Comparison of ENCODE assay signal across 16 cellular contexts in genomic region chr5:75869891-75870290, GRCh38.
DNase-seq lines count a peak whose midpoint lies in the region; ATAC-seq, FAIRE-seq and TF ChIP-seq lines count a peak whose summit lies in the region.
"Had no signal": no experiment of that assay in that cellular context is flagged by ENCODE, and none has a peak within 500 bp of the region (broad histone marks: within the 10 kb centered on the region; RNA-seq: fewer than 3 reads in every experiment).

No MANE protein-coding gene starts in this region.

- dilution Hi-C loops in keratinocyte (cut with MboI; ENCODE audit: extremely low pct_ligation_motif_present, low sequenced_read_pairs): no loop called here

- H3K9ac ChIP-seq in HepG2 (ENCODE audit: insufficient read depth, low read depth, low read length): no peak overlapping the region
- no peak overlapping the region for H3K9ac ChIP-seq in keratinocyte (ENCODE audit: control insufficient read depth, extremely low read depth, insufficient read depth, low read length)

- ATAC-seq in HepG2: no peak
- no peak for ATAC-seq in right lobe of liver
- no peak for ATAC-seq in CD4-positive, alpha-beta T cell (ENCODE audit: poor library complexity)
- ATAC-seq: GM12878 had no signal

- no peaks in the 10 kb centered on the region for H3K36me3 ChIP-seq in HepG2 (replicated peaks in 1 of 2; ENCODE audit: control insufficient read depth in 1 of 2, insufficient read depth in 2 of 2, low read length in 2 of 2)
- H3K36me3 ChIP-seq in right lobe of liver: no peaks in the 10 kb centered on the region
- H3K36me3 ChIP-seq in bronchial epithelial cell (ENCODE audit: control insufficient read depth, insufficient read depth, low read length): no peaks in the 10 kb centered on the region
- H3K36me3 ChIP-seq in keratinocyte (ENCODE audit: control insufficient read depth in 2 of 2, extremely low read depth in 1 of 2, insufficient read depth in 2 of 2, low read length in 2 of 2): no peaks in the 10 kb centered on the region

- H3K27me3 ChIP-seq in HepG2 (ENCODE audit: control insufficient read depth in 1 of 2, insufficient read depth in 2 of 2, low read length in 2 of 2): no peaks in the 10 kb centered on the region
- H3K27me3 ChIP-seq in right lobe of liver: no peaks in the 10 kb centered on the region
- no peaks in the 10 kb centered on the region for H3K27me3 ChIP-seq in bronchial epithelial cell (ENCODE audit: control insufficient read depth, insufficient read depth, low read length)
- H3K27me3 ChIP-seq in keratinocyte (ENCODE audit: control insufficient read depth, extremely low read depth, insufficient read depth, low read length): peaks cover 3% of the 10 kb centered on the region
- H3K27me3 ChIP-seq in CD4-positive, alpha-beta T cell (ENCODE audit: control insufficient read depth, insufficient read depth, low read length): peaks cover 8% of the 10 kb centered on the region

- no peak for TF ChIP-seq CTCF in HepG2 (CRISPR knock-in tag; IDR thresholded peaks at IDR 0.05)
- no peak for TF ChIP-seq CTCF in right lobe of liver (IDR thresholded peaks at IDR 0.05)
- TF ChIP-seq CTCF in bronchial epithelial cell (IDR thresholded peaks at IDR 0.05; ENCODE audit: insufficient read depth, low read length, severe bottlenecking): no peak
- no peak for TF ChIP-seq CTCF in keratinocyte (optimal IDR thresholded peaks at IDR 0.05 in 1 of 3, IDR thresholded peaks at IDR 0.05 in 1 of 3, conservative IDR thresholded peaks at IDR 0.05 in 1 of 3; ENCODE audit: extremely low read depth in 1 of 3, insufficient read depth in 2 of 3, low read length in 3 of 3)
- TF ChIP-seq CTCF in CD4-positive, alpha-beta T cell (IDR thresholded peaks at IDR 0.05): no peak

- no peak overlapping the region for H3K4me3 ChIP-seq in HepG2 (replicated peaks in 1 of 3; ENCODE audit: insufficient read depth in 1 of 3, low read depth in 2 of 3, low read length in 3 of 3)
- H3K4me3 ChIP-seq in right lobe of liver: no peak overlapping the region
- no peak overlapping the region for H3K4me3 ChIP-seq in bronchial epithelial cell (ENCODE audit: low read depth, low read length)
- no peak overlapping the region for H3K4me3 ChIP-seq in keratinocyte (ENCODE audit: control insufficient read depth in 2 of 3, extremely low read depth in 1 of 3, insufficient read depth in 2 of 3, low read depth in 1 of 3, low read length in 3 of 3)
- H3K4me3 ChIP-seq: GM12878 had no signal

- H2AFZ ChIP-seq in HepG2 (ENCODE audit: low read length) (no peak overlapping the region), keratinocyte (ENCODE audit: control insufficient read depth, low read length) (no peak overlapping the region)

- H3K9me3 Mint-ChIP-seq in CD4-positive, alpha-beta T cell: peaks cover 9% of the 10 kb centered on the region

- H3K27ac ChIP-seq in HepG2 (ENCODE audit: extremely low read length, insufficient read depth, low read length) (no peak overlapping the region), right lobe of liver (no peak overlapping the region), keratinocyte (ENCODE audit: control insufficient read depth, insufficient read depth, low read length) (no peak overlapping the region)
- no peak overlapping the region for H3K27ac ChIP-seq in CD4-positive, alpha-beta T cell (ENCODE audit: low read depth, low read length)

- H3K4me2 ChIP-seq in HepG2 (ENCODE audit: low read depth, low read length) (no peak overlapping the region), keratinocyte (ENCODE audit: control insufficient read depth, extremely low read depth, insufficient read depth, low read depth, low read length) (no peak overlapping the region)

- no peak for FAIRE-seq in HepG2 (lab: Jason Lieb, UNC)
- FAIRE-seq in bronchial epithelial cell (lab: Jason Lieb, UNC): peak; percentile 64
- FAIRE-seq in keratinocyte (lab: Jason Lieb, UNC): peak; percentile 78
- FAIRE-seq: A204.1, GM12878, GM18507, HTR-8/SVneo had no signal

- TF ChIP-seq POLR2A in HepG2 (IDR thresholded peaks at IDR 0.05; ENCODE audit: insufficient read depth in 1 of 2, low read depth in 2 of 2, low read length in 2 of 2): no peak
- no peak for TF ChIP-seq POLR2A in right lobe of liver (IDR thresholded peaks at IDR 0.05)

- no peak for TF ChIP-seq EP300 in HepG2 (IDR thresholded peaks at IDR 0.05; ENCODE audit: low read depth in 2 of 2, low read length in 2 of 2)
- TF ChIP-seq EP300 in HepG2 (CRISPR knock-in tag; IDR thresholded peaks at IDR 0.05; ENCODE audit: borderline replicate concordance): no peak

- CTCF ChIA-PET in HepG2 (lab: Yijun Ruan, JAX; ENCODE audit: low intra/inter-chr PET ratio, low total read pairs): no interaction called here
- CTCF ChIA-PET in CD4-positive, alpha-beta T cell (lab: Charles Lee): no interaction called here

- H3K9me3 ChIP-seq in HepG2 (ENCODE audit: low read length): no peaks in the 10 kb centered on the region
- H3K9me3 ChIP-seq in right lobe of liver: no peaks in the 10 kb centered on the region
- no peaks in the 10 kb centered on the region for H3K9me3 ChIP-seq in keratinocyte (ENCODE audit: control insufficient read depth, low read depth, low read length)
- H3K9me3 ChIP-seq in CD4-positive, alpha-beta T cell (ENCODE audit: control insufficient read depth, low read length): no peaks in the 10 kb centered on the region

- no peak for TF ChIP-seq RAD21 in HepG2 (CRISPR knock-in tag; IDR thresholded peaks at IDR 0.05)

- H3K4me1 ChIP-seq in HepG2 (ENCODE audit: insufficient read depth, low read length) (no peaks in the 10 kb centered on the region), right lobe of liver (no peaks in the 10 kb centered on the region), keratinocyte (ENCODE audit: control insufficient read depth, extremely low read depth, insufficient read depth, low read length) (peaks cover 8% of the 10 kb centered on the region)

- no peaks in the 10 kb centered on the region for H3K9me1 ChIP-seq in keratinocyte (ENCODE audit: control insufficient read depth, extremely low read depth, insufficient read depth, low read length)

- DNase-seq in HepG2 (ENCODE audit: low spot score) (no peak), right lobe of liver (no peak), bronchial epithelial cell (ENCODE audit: low read depth) (peak; percentile 94), keratinocyte (ENCODE audit: low read depth, low spot score) (peak; percentile 33), HPDE6-E6E7 (ENCODE audit: extremely low spot score) (no peak), T1000 (lab: John Stamatoyannopoulos, UW) (no peak)
- no peak for DNase-seq in CD4-positive, alpha-beta T cell
- DNase-seq: C1 segment of cervical spinal cord; CD4-positive, alpha-beta memory T cell; DMS79; H7 had no signal

- WGBS in HepG2 (ENCODE audit: low lambda C conversion rate): 0% methylated on average over 2 of the region's 2 CpGs
- WGBS in right lobe of liver (ENCODE audit: insufficient coverage, low coverage, low lambda C conversion rate, missing lambda C conversion rate): 78% methylated on average over 1 of the region's 2 CpGs

- H4K20me1 ChIP-seq in HepG2 (ENCODE audit: insufficient read depth, low read length): no peaks in the 10 kb centered on the region
- H4K20me1 ChIP-seq in keratinocyte (ENCODE audit: control insufficient read depth, extremely low read depth, insufficient read depth, low read length): no peaks in the 10 kb centered on the region

- no peaks in the 10 kb centered on the region for H3K4me1 Mint-ChIP-seq in CD4-positive, alpha-beta T cell (ENCODE audit: low read depth)
- H3K4me1 Mint-ChIP-seq: B cell; CD4-positive, alpha-beta memory T cell had no signal

- no peaks in the 10 kb centered on the region for H3K36me3 Mint-ChIP-seq in CD4-positive, alpha-beta T cell (ENCODE audit: low read depth)
- H3K36me3 Mint-ChIP-seq: CD4-positive, alpha-beta memory T cell had no signal

- in situ Hi-C loops in HepG2 (cut with HindIII; ENCODE audit: extremely low pct_ligation_motif_present, low pct_unique_long_range_greater_than_20kb): no loop called here

- H3K27me3 Mint-ChIP-seq in CD4-positive, alpha-beta T cell: peaks cover 47% of the 10 kb centered on the region

- no TSS peak for BruUV-seq in HepG2 (replicated peaks; lab: Mats Ljungman, UMichigan)

- H3K4me3 Mint-ChIP-seq in CD4-positive, alpha-beta T cell: no peak overlapping the region
- H3K4me3 Mint-ChIP-seq: B cell; CD4-positive, alpha-beta memory T cell had no signal

- intact Hi-C loops in HepG2 (cut with micrococcal nuclease; ENCODE audit: unreplicated experiment) (no loop called here), right lobe of liver (cut with DNase I) (no loop called here)
- intact Hi-C loops in CD4-positive, alpha-beta T cell (cut with DNase I, micrococcal nuclease): no loop called here

- POLR2A ChIA-PET in HepG2 (lab: Yijun Ruan, JAX): no interaction called here
- POLR2A ChIA-PET in CD4-positive, alpha-beta T cell (lab: Charles Lee): no interaction called here

- H3K27ac Mint-ChIP-seq in CD4-positive, alpha-beta T cell: no peak overlapping the region
- H3K27ac Mint-ChIP-seq: B cell; CD4-positive, alpha-beta memory T cell had no signal

- H3K79me2 ChIP-seq in HepG2 (ENCODE audit: insufficient read depth, low read length) (no peaks in the 10 kb centered on the region), keratinocyte (ENCODE audit: control insufficient read depth, insufficient read depth, low read length) (no peaks in the 10 kb centered on the region)

TF ChIP-seq in HepG2, 621 proteins besides CTCF, POLR2A, EP300 and RAD21 (continues in another document):
- TF ChIP-seq ARID5B (CRISPR knock-in tag; IDR thresholded peaks at IDR 0.05): no peak

Comparison
In these comparisons a context has a peak if more than half of its experiments do, and no peak if none do; other contexts are left out.
1. DNase-seq: peak in bronchial epithelial cell (single experiment) and keratinocyte (single experiment); none in HepG2 (single experiment), right lobe of liver (0 of 3), HPDE6-E6E7 (single experiment), T1000 (single experiment) and CD4-positive, alpha-beta T cell (0 of 10).